ENCODE assay signal across 9 cellular contexts in the genomic region with DNA sequence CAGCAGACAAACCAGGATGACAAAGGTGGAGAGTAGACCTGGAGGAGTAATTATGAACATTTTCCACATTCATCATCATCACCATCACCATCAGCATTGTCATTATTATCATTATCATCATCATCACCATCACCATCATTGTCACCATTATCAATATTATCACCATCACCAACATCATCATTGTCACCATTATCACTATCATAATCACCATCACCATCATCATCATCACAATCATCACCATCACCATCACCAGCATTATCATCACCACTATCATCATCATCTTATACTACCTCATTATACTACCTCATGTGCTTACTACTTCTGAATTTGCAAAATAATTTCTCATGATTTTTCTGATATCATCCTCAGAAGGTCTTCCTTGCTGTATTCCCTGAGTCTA. TPM values are rescaled to one million over a fixed set of nuclear protein-coding genes. Genes with fewer than 3 reads are reported as not detected.
"Had no signal": no experiment of that assay in that cellular context is flagged by ENCODE, and none has a peak within 500 bp of the region (broad histone marks: within the 10 kb centered on the region; RNA-seq: fewer than 3 reads in every experiment).

No MANE protein-coding gene starts in this region.

- DNase-seq: H9, HCEC 1CT, HFFc6, Karpas-422 had no signal

- ATAC-seq: GM23338 had no signal

- H3K4me3 ChIP-seq: GM23338 had no signal

- H3K27ac ChIP-seq: KMS-11 had no signal

- H3K9ac ChIP-seq: KMS-11 had no signal

- FAIRE-seq: H1, H54 had no signal

- H3K4me2 ChIP-seq: GM23338, KMS-11 had no signal

RNA-seq across cellular contexts. Expression of a gene that starts 39.3 kb away (rescaled TPM):
- polyA plus RNA-seq: GM23338, H1, IgD-negative memory B cell had no signal
